8 cellular contexts compared by ENCODE assay signal in genomic region chr6:53544500-53545308, GRCh38. TPM values are rescaled to one million over a fixed set of nuclear protein-coding genes. Genes with fewer than 3 reads are reported as not detected.
A peak's percentile ranks its signal among the peaks of the same experiment; 100 is the strongest.
DNase-seq lines count a peak whose midpoint lies in the region; ATAC-seq lines count a peak whose summit lies in the region.

Gene GCLC (minus strand): TSS chr6:53545101. CDS start chr6:53544645, 456 bp downstream.

- peak within 1 kb of the TSS; percentile 87 for H3K27ac Mint-ChIP-seq in activated T-helper 17 cell treated with anti-CD3 and anti-CD28 coated beads, Interleukin-2, amount 50 U/mL, for 72 hours
- peak within 1 kb of the TSS; percentile 61 to 88 for H3K27ac Mint-ChIP-seq in natural killer cell treated with Interleukin-12 subunit alpha and Interleukin-12 subunit beta and Interleukin-15 and Interleukin-18, amount 100 ng/mL, for 72 hours

- H3K27me3 Mint-ChIP-seq in activated T-helper 17 cell treated with anti-CD3 and anti-CD28 coated beads, Interleukin-2, amount 50 U/mL, for 72 hours: no peaks in the 10 kb centered on the region
- H3K27me3 Mint-ChIP-seq in natural killer cell treated with Interleukin-12 subunit alpha and Interleukin-12 subunit beta and Interleukin-15 and Interleukin-18, amount 100 ng/mL, for 72 hours: no peaks in the 10 kb centered on the region

- H3K4me3 Mint-ChIP-seq in activated T-helper 17 cell treated with anti-CD3 and anti-CD28 coated beads, Interleukin-2, amount 50 U/mL, for 72 hours: peak within 1 kb of the TSS; percentile 87
- H3K4me3 Mint-ChIP-seq in natural killer cell treated with Interleukin-12 subunit alpha and Interleukin-12 subunit beta and Interleukin-15 and Interleukin-18, amount 100 ng/mL, for 72 hours: peak within 1 kb of the TSS; percentile 97

- peaks cover 38% of the 10 kb centered on the region for H3K4me1 Mint-ChIP-seq in activated T-helper 17 cell treated with anti-CD3 and anti-CD28 coated beads, Interleukin-2, amount 50 U/mL, for 72 hours
- H3K4me1 Mint-ChIP-seq in natural killer cell treated with Interleukin-12 subunit alpha and Interleukin-12 subunit beta and Interleukin-15 and Interleukin-18, amount 100 ng/mL, for 72 hours (ENCODE audit: low read depth in 2 of 2): peaks cover 34 to 53% of the 10 kb centered on the region in 2 donors

- DNase-seq in EH (ENCODE audit: low read depth) (peak; percentile 95), Kasumi-1 (lab: John Stamatoyannopoulos, UW) (peak; percentile 94 to 97), RPMI8226 (peak; percentile 96), fibroblast of peridontal ligament (ENCODE audit: extremely low read depth) (peak; percentile 91)
- DNase-seq in natural killer cell treated with Interleukin-12 subunit alpha and Interleukin-12 subunit beta and Interleukin-15 and Interleukin-18, amount 100 ng/mL, for 72 hours (ENCODE audit: low spot score): peak; percentile 94
- DNase-seq in stimulated activated naive CD8-positive, alpha-beta T cell treated with anti-CD3 and anti-CD28 coated beads, Interleukin-15, Interleukin-2, amounts not matched to agents 100 U/mL and 50 U/mL, for 24 hours: peak; percentile 91

- H3K36me3 Mint-ChIP-seq in activated T-helper 17 cell treated with anti-CD3 and anti-CD28 coated beads, Interleukin-2, amount 50 U/mL, for 72 hours (ENCODE audit: low read depth): peaks cover 41% of the 10 kb centered on the region
- no peaks in the 10 kb centered on the region for H3K36me3 Mint-ChIP-seq in natural killer cell treated with Interleukin-12 subunit alpha and Interleukin-12 subunit beta and Interleukin-15 and Interleukin-18, amount 100 ng/mL, for 72 hours

- no peaks in the 10 kb centered on the region for H3K9me3 Mint-ChIP-seq in activated T-helper 17 cell treated with anti-CD3 and anti-CD28 coated beads, Interleukin-2, amount 50 U/mL, for 72 hours
- no peaks in the 10 kb centered on the region for H3K9me3 Mint-ChIP-seq in natural killer cell treated with Interleukin-12 subunit alpha and Interleukin-12 subunit beta and Interleukin-15 and Interleukin-18, amount 100 ng/mL, for 72 hours

- peak; percentile 63 for ATAC-seq in GM21825 (IDR thresholded peaks at IDR 0.05; ENCODE audit: unreplicated experiment)
- peak; percentile 56 for ATAC-seq in activated T-helper 17 cell treated with anti-CD3 and anti-CD28 coated beads, Interleukin-2, amount 50 U/mL, for 72 hours (replicated peaks)
- ATAC-seq in natural killer cell treated with Interleukin-12 subunit alpha and Interleukin-12 subunit beta and Interleukin-15 and Interleukin-18, amount 100 ng/mL, for 72 hours: peak; percentile 77 to 83
- peak; percentile 72 for ATAC-seq in stimulated activated naive CD8-positive, alpha-beta T cell treated with anti-CD3 and anti-CD28 coated beads, Interleukin-15, Interleukin-2, amounts not matched to agents 100 U/mL and 50 U/mL, for 24 hours

RNA-seq across cellular contexts. Expression of gene GCLC, which starts in this region (rescaled TPM):
- 10 to 100 TPM; 36.1 to 48.2 TPM for total RNA-seq in activated T-helper 17 cell treated with anti-CD3 and anti-CD28 coated beads, Interleukin-2, amount 50 U/mL, for 72 hours
- total RNA-seq in natural killer cell treated with Interleukin-12 subunit alpha and Interleukin-12 subunit beta and Interleukin-15 and Interleukin-18, amount 100 ng/mL, for 72 hours: 10 to 100 TPM; 16.2 to 30.8 TPM

Comparison
In these comparisons a context has a peak if more than half of its experiments do, and no peak if none do; other contexts are left out.
1. Peak in every context shown above with its lines: DNase-seq and ATAC-seq.